13 cellular contexts compared by ENCODE assay signal in the genomic region with DNA sequence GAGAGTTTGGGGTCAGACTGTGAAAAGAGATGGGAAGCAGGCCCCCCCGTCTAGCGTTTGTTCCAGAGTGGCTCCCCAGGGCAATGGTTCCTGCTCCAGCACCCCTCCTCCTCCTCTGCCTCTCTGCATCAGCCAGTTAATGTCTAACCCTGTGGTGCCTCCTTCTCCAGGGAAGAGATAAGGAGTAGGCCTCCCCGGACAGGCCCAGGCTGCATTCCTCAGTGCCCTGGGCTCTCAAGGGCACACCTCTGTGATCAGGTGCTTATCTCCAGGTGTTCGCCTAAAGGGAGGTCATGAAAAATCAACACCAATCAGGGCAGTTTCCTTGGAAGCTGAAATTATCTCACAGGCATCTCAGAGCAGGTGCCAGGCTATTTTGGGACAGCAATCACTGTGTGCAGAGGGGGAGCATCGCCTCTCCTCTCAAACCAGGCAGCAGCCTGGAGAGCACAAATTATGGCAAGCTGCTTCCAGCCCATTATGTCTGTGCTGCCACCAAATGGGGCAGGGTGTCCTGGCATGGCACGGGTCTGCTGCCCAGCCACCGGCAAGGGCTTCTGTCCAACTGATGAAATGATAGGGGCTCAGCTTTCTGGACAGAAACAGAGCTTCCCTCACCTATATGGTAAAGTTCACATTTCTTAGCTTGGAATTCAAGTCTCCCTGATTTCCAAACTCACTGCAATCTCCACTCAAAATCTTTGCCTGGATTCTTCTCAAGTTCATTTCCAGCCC.
DNase-seq lines count a peak whose midpoint lies in the region; ATAC-seq and TF ChIP-seq lines count a peak whose summit lies in the region.
"Had no signal": no experiment of that assay in that cellular context is flagged by ENCODE, and none has a peak within 500 bp of the region (broad histone marks: within the 10 kb centered on the region; RNA-seq: fewer than 3 reads in every experiment).

No MANE protein-coding gene starts in this region.

- intact Hi-C loops in gastrocnemius medialis (cut with DNase I; ENCODE audit: low total_unique reads): no loop called here

- peak; percentile 59 to 76 for ATAC-seq in gastrocnemius medialis
- ATAC-seq: activated CD8-positive, alpha-beta memory T cell treated with anti-CD3 and anti-CD28 coated beads, Interleukin-2, amount 10 ng/mL, durations not matched to agents 7 days and 5 days; CD8-positive, alpha-beta T cell; stimulated activated naive CD8-positive, alpha-beta T cell treated with anti-CD3 and anti-CD28 coated beads, Interleukin-15, amount 100 ng/mL, for 72 hours had no signal

- H3K27me3 ChIP-seq in gastrocnemius medialis: no peaks in the 10 kb centered on the region
- H3K27me3 ChIP-seq in neural progenitor cell: no peaks in the 10 kb centered on the region

- TF ChIP-seq POLR2A in gastrocnemius medialis (IDR thresholded peaks at IDR 0.05): no peak

- no peak overlapping the region for H3K27ac Mint-ChIP-seq in neural progenitor cell
- H3K27ac Mint-ChIP-seq in activated T-cell treated with anti-CD3 and anti-CD28 coated beads, Interleukin-2, amount 50 U/mL, for 24 hours: no peak overlapping the region
- H3K27ac Mint-ChIP-seq: activated CD8-positive, alpha-beta memory T cell treated with anti-CD3 and anti-CD28 coated beads, Interleukin-2, amount 10 ng/mL, durations not matched to agents 7 days and 5 days; CD8-positive, alpha-beta T cell had no signal

- H3K9me3 ChIP-seq in HEK293 (ENCODE audit: control insufficient read depth, insufficient read depth, low read depth, low read length) (no peaks in the 10 kb centered on the region), gastrocnemius medialis (no peaks in the 10 kb centered on the region), neural progenitor cell (ENCODE audit: low read depth) (no peaks in the 10 kb centered on the region)

- no peak overlapping the region for H3K4me3 Mint-ChIP-seq in neural progenitor cell
- no peak overlapping the region for H3K4me3 Mint-ChIP-seq in activated T-cell treated with anti-CD3 and anti-CD28 coated beads, Interleukin-2, amount 50 U/mL, for 24 hours
- H3K4me3 Mint-ChIP-seq: activated CD8-positive, alpha-beta memory T cell treated with anti-CD3 and anti-CD28 coated beads, Interleukin-2, amount 10 ng/mL, durations not matched to agents 7 days and 5 days; CD8-positive, alpha-beta T cell; stimulated activated naive CD8-positive, alpha-beta T cell treated with anti-CD3 and anti-CD28 coated beads, Interleukin-15, amount 100 ng/mL, for 72 hours had no signal

- H3K4me1 Mint-ChIP-seq in neural progenitor cell: peaks cover 19% of the 10 kb centered on the region
- H3K4me1 Mint-ChIP-seq in activated T-cell treated with anti-CD3 and anti-CD28 coated beads, Interleukin-2, amount 50 U/mL, for 24 hours (ENCODE audit: low read depth): no peaks in the 10 kb centered on the region
- H3K4me1 Mint-ChIP-seq: activated CD8-positive, alpha-beta memory T cell treated with anti-CD3 and anti-CD28 coated beads, Interleukin-2, amount 10 ng/mL, durations not matched to agents 7 days and 5 days; stimulated activated naive CD8-positive, alpha-beta T cell treated with anti-CD3 and anti-CD28 coated beads, Interleukin-15, amount 100 ng/mL, for 72 hours had no signal

- H3F3A ChIP-seq in neural progenitor cell (ENCODE audit: low read depth): no peaks in the 10 kb centered on the region

- POLR2A ChIA-PET in HEK293 (lab: Yijun Ruan, JAX): no interaction called here

- H3K36me3 ChIP-seq in HEK293 (ENCODE audit: control insufficient read depth in 2 of 2, insufficient read depth in 1 of 2, low read length in 2 of 2) (no peaks in the 10 kb centered on the region), gastrocnemius medialis (no peaks in the 10 kb centered on the region), neural progenitor cell (no peaks in the 10 kb centered on the region)

- no peaks in the 10 kb centered on the region for H4K20me1 ChIP-seq in neural progenitor cell (ENCODE audit: low read depth)

- H2AFZ ChIP-seq in neural progenitor cell (replicated peaks): no peak overlapping the region

- H3K4me3 ChIP-seq in HEK293 (ENCODE audit: low read depth, low read length) (no peak overlapping the region), gastrocnemius medialis (no peak overlapping the region), neural progenitor cell (no peak overlapping the region)

- no peak overlapping the region for H3K4me2 ChIP-seq in neural progenitor cell

- DNase-seq in NCI-H345 treated with DMSO at 0.1 percent for 48 hours (lab: John Stamatoyannopoulos, UW; ENCODE audit: unreplicated experiment) (peak; percentile 15), iPS-NIHi7 (ENCODE audit: extremely low spot score) (peak; percentile 31), gastrocnemius medialis (peak in 1 of 2 donors; percentile 30), C1 segment of cervical spinal cord (lab: John Stamatoyannopoulos, UW) (no peak), neural progenitor cell (ENCODE audit: low spot score) (no peak), HCEC 1CT (no peak)
- DNase-seq in activated T-cell treated with anti-CD3 and anti-CD28 coated beads, Interleukin-2, amount 50 U/mL, for 24 hours: no peak
- DNase-seq: activated CD8-positive, alpha-beta memory T cell treated with anti-CD3 and anti-CD28 coated beads, Interleukin-2, amount 10 ng/mL, durations not matched to agents 7 days and 5 days; CD8-positive, alpha-beta T cell; dermis blood vessel endothelial cell; stimulated activated CD4-positive, alpha-beta T cell treated with anti-CD3 and anti-CD28 coated beads, Interleukin-4, amount 100 ng/mL, for 1 hour; stimulated activated naive CD8-positive, alpha-beta T cell treated with anti-CD3 and anti-CD28 coated beads, Interleukin-15, amount 100 ng/mL, for 72 hours had no signal

- peaks cover 7% of the 10 kb centered on the region for H3K27me3 Mint-ChIP-seq in neural progenitor cell (ENCODE audit: insufficient read depth, low read depth)
- H3K27me3 Mint-ChIP-seq in activated T-cell treated with anti-CD3 and anti-CD28 coated beads, Interleukin-2, amount 50 U/mL, for 24 hours: peaks cover 4% of the 10 kb centered on the region
- H3K27me3 Mint-ChIP-seq: stimulated activated naive CD8-positive, alpha-beta T cell treated with anti-CD3 and anti-CD28 coated beads, Interleukin-15, amount 100 ng/mL, for 72 hours had no signal

- H3K4me1 ChIP-seq in HEK293 (ENCODE audit: control insufficient read depth, insufficient read depth, low read length): peaks cover 5% of the 10 kb centered on the region; the same call in 1 of the 2 replicates
- H3K4me1 ChIP-seq in gastrocnemius medialis: peaks cover 49 to 52% of the 10 kb centered on the region in 2 donors
- no peaks in the 10 kb centered on the region for H3K4me1 ChIP-seq in neural progenitor cell

- H3K9me3 Mint-ChIP-seq in neural progenitor cell: no peaks in the 10 kb centered on the region
- no peaks in the 10 kb centered on the region for H3K9me3 Mint-ChIP-seq in activated T-cell treated with anti-CD3 and anti-CD28 coated beads, Interleukin-2, amount 50 U/mL, for 24 hours
- H3K9me3 Mint-ChIP-seq: CD8-positive, alpha-beta T cell; stimulated activated naive CD8-positive, alpha-beta T cell treated with anti-CD3 and anti-CD28 coated beads, Interleukin-15, amount 100 ng/mL, for 72 hours had no signal

- H3K27ac ChIP-seq in HEK293 (ENCODE audit: extremely low read depth, low read depth, low read length) (no peak overlapping the region), gastrocnemius medialis (peak overlapping the region; percentile 39 to 74 (median 66)), neural progenitor cell (no peak overlapping the region)

- CTCF ChIA-PET in HEK293 (lab: Yijun Ruan, JAX): interaction anchor here (0.6 to 1.4 kb wide), 4 partner anchors 25 to 224 kb away, joined by 3 to 4 read pairs (median 3); no protein-coding TSS in a partner anchor

- H3K79me2 ChIP-seq in neural progenitor cell (ENCODE audit: low read depth): no peaks in the 10 kb centered on the region

- no peak overlapping the region for H3K9ac ChIP-seq in neural progenitor cell

- H3K36me3 Mint-ChIP-seq in neural progenitor cell: no peaks in the 10 kb centered on the region
- H3K36me3 Mint-ChIP-seq in activated T-cell treated with anti-CD3 and anti-CD28 coated beads, Interleukin-2, amount 50 U/mL, for 24 hours (ENCODE audit: low read depth): no peaks in the 10 kb centered on the region
- H3K36me3 Mint-ChIP-seq: activated CD8-positive, alpha-beta memory T cell treated with anti-CD3 and anti-CD28 coated beads, Interleukin-2, amount 10 ng/mL, durations not matched to agents 7 days and 5 days; CD8-positive, alpha-beta T cell had no signal

- in situ Hi-C loops in gastrocnemius medialis (cut with MboI; ENCODE audit: low sequenced_read_pairs in 4 of 4): no loop called here

- no peak for TF ChIP-seq CTCF in HEK293 (tag by site-specific recombination; IDR thresholded peaks at IDR 0.05)
- TF ChIP-seq CTCF in gastrocnemius medialis (IDR thresholded peaks at IDR 0.05 in 4 of 5, conservative IDR thresholded peaks at IDR 0.05 in 1 of 5): no peak
- TF ChIP-seq CTCF in neural progenitor cell (IDR thresholded peaks at IDR 0.05): no peak

TF ChIP-seq in HEK293, 187 proteins besides CTCF, POLR2A, EP300 and RAD21 (continues in another document):
- TF ChIP-seq GLIS1 (tag by site-specific recombination; IDR thresholded peaks at IDR 0.05) (peak; percentile 41; the same call in 1 of the 2 replicates), ZIC2 (tag by site-specific recombination; IDR thresholded peaks at IDR 0.05) (peak; percentile 43; the same call in 1 of the 2 replicates)
- TF ChIP-seq, protein P1, sequence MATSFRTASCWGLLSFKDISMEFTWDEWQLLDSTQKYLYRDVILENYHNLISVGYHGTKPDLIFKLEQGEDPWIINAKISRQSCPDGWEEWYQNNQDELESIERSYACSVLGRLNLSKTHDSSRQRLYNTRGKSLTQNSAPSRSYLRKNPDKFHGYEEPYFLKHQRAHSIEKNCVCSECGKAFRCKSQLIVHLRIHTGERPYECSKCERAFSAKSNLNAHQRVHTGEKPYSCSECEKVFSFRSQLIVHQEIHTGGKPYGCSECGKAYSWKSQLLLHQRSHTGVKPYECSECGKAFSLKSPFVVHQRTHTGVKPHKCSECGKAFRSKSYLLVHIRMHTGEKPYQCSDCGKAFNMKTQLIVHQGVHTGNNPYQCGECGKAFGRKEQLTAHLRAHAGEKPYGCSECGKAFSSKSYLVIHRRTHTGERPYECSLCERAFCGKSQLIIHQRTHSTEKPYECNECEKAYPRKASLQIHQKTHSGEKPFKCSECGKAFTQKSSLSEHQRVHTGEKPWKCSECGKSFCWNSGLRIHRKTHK (tag by site-specific recombination; IDR thresholded peaks at IDR 0.05): no peak

Comparison
In these comparisons a context has a peak if more than half of its experiments do, and no peak if none do; other contexts are left out.
1. H3K27ac ChIP-seq: peak in gastrocnemius medialis (4 of 4); none in HEK293 (single experiment) and neural progenitor cell (single experiment).
2. DNase-seq: peak in NCI-H345 treated with DMSO at 0.1 percent for 48 hours (single experiment) and iPS-NIHi7 (single experiment); none in C1 segment of cervical spinal cord (0 of 14), neural progenitor cell (single experiment), activated T-cell treated with anti-CD3 and anti-CD28 coated beads, Interleukin-2, amount 50 U/mL, for 24 hours (single experiment) and HCEC 1CT (single experiment).